Comparison of ENCODE assay signal across 27 cellular contexts in genomic region chr1:49136738-49137251, GRCh38.
"Had no signal": no experiment of that assay in that cellular context is flagged by ENCODE, and none has a peak within 500 bp of the region (broad histone marks: within the 10 kb centered on the region; RNA-seq: fewer than 3 reads in every experiment).

No MANE protein-coding gene starts in this region.

- H3K36me3 ChIP-seq: stomach, suprapubic skin, thoracic aorta, thyroid gland, tibial artery, tibial nerve, transverse colon, upper lobe of left lung, upper lobe of right lung, uterus, vagina had no signal

- H3K27ac ChIP-seq: stomach, suprapubic skin, testis, thoracic aorta, thyroid gland, tibial artery, tibial nerve, transverse colon, upper lobe of left lung, upper lobe of right lung, uterus, vagina had no signal

- H3K4me1 ChIP-seq: stomach, suprapubic skin, testis, thyroid gland, tibial artery, tibial nerve, transverse colon, upper lobe of left lung, upper lobe of right lung, uterus, vagina had no signal

- FAIRE-seq: urothelium cell line had no signal

- H3K4me3 ChIP-seq: stomach, suprapubic skin, testis, thoracic aorta, thyroid gland, tibial artery, tibial nerve, transverse colon, upper lobe of left lung, upper lobe of right lung, uterus, vagina had no signal

- H3K27me3 ChIP-seq: stomach, suprapubic skin, testis, thyroid gland, tibial artery, tibial nerve, transverse colon, upper lobe of left lung, upper lobe of right lung, uterus, vagina had no signal

- H3K9me3 ChIP-seq: suprapubic skin, testis, thoracic aorta, thyroid gland, upper lobe of right lung, uterus, vagina had no signal

- DNase-seq: stimulated activated CD4-positive, alpha-beta T cell treated with anti-CD3 and anti-CD28 coated beads, Interleukin-2, amount 100 ng/mL, for 48 hours; stimulated activated CD4-positive, alpha-beta T cell treated with anti-CD3 and anti-CD28 coated beads, Interleukin-4, amount 100 ng/mL, for 1 hour; stimulated activated CD4-positive, alpha-beta T cell treated with anti-CD3 and anti-CD28 coated beads, Interleukin-4, amount 100 ng/mL, for 24 hours; stimulated activated CD4-positive, alpha-beta T cell treated with anti-CD3 and anti-CD28 coated beads, Interleukin-4, amount 100 ng/mL, for 4 hours; stimulated activated CD8-positive, alpha-beta memory T cell treated with anti-CD3 and anti-CD28 coated beads, Interleukin-4, amount 100 ng/mL, for 48 hours; stimulated activated naive B cell treated with anti-CD40 and anti-IgM and Interleukin-4, amounts not matched to agents 10 μg/mL and 1 μg/mL and 100 μg/mL, for 72 hours; stimulated activated naive CD4-positive, alpha-beta T cell; stimulated activated naive CD4-positive, alpha-beta T cell treated with Interleukin-2 at 50 U/mL for 16 hours; stimulated activated naive CD8-positive, alpha-beta T cell treated with anti-CD3 and anti-CD28 coated beads, Interleukin-15, amount 100 ng/mL, for 72 hours; stimulated activated naive CD8-positive, alpha-beta T cell treated with anti-CD3 and anti-CD28 coated beads, Interleukin-15, Interleukin-2, amounts not matched to agents 100 U/mL and 50 U/mL, for 24 hours; stomach; substantia nigra; testis; thyroid gland; tibial artery; transverse colon; trophoblast cell; upper lobe of left lung; upper lobe of right lung; uterus had no signal

- ATAC-seq: stimulated activated effector memory CD8-positive, alpha-beta T cell treated with anti-CD3 and anti-CD28 coated beads, Interleukin-12 subunit alpha, Interleukin-12 subunit beta, amount 100 ng/mL, for 72 hours; stimulated activated memory B cell treated with anti-CD40 and anti-IgM and Interleukin-4, amounts not matched to agents 10 μg/mL and 1 μg/mL and 100 μg/mL, for 72 hours; stimulated activated naive B cell treated with anti-CD40 and anti-IgM and Interleukin-4, amounts not matched to agents 10 μg/mL and 1 μg/mL and 100 μg/mL, for 72 hours; stimulated activated naive CD8-positive, alpha-beta T cell treated with anti-CD3 and anti-CD28 coated beads, Interleukin-15, amount 100 ng/mL, for 72 hours; stimulated activated naive CD8-positive, alpha-beta T cell treated with anti-CD3 and anti-CD28 coated beads, Interleukin-15, Interleukin-2, amounts not matched to agents 100 U/mL and 50 U/mL, for 24 hours; upper lobe of right lung had no signal
